11 cellular contexts compared by ENCODE assay signal in the genomic region with DNA sequence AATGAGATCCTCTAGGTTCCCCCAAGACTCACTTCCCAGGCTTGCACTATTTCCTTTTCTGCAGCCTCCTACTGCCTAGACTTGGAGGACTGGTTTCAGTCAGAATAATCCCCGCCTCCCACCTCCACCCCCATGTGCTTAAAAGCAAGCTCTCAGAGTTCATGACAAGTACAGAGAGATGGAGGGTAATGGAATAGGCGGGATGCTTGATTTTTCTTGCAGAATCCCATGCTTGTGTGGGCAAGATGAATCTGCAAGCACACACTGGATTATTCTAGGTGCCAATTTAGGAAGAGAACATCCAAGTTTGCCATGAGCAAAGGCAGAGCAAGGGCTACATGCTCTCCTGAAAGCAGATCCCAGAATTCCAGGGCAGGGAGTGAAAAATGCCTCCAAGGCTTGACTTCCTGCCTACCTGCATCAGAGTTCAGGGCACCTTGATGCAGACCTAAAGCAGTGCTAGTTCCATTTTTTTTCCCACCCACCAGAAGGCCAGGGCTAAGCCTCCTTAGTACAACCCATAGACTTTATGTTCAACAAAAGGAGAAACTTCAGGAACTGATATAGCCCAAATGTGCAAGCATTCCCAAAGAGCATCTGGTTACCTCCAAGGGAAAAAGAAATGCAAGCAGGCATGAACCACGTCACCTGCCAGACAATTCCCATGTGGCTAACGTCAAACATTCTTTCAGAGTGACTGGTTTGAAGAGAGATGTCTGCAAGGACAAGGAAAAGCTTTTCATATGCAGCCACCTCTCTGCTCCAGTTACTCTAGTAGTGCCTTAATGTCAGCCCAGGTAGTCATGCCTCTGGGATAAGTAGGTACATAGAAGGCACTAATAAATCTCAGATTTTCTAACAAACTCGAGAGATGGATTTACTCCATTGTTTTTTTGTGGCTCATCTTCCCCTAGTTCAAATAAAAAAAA.
A peak's percentile ranks its signal among the peaks of the same experiment; 100 is the strongest.
DNase-seq lines count a peak whose midpoint lies in the region; ATAC-seq and TF ChIP-seq lines count a peak whose summit lies in the region.
"Had no signal": no experiment of that assay in that cellular context is flagged by ENCODE, and none has a peak within 500 bp of the region (broad histone marks: within the 10 kb centered on the region; RNA-seq: fewer than 3 reads in every experiment).

No MANE protein-coding gene starts in this region.

- DNase-seq in AG10803 (ENCODE audit: low read depth): peak; percentile 80
- peak; percentile 65 for DNase-seq in HPDE6-E6E7 (ENCODE audit: extremely low spot score)
- DNase-seq in astrocyte of the spinal cord (ENCODE audit: low read depth, low spot score): peak; percentile 67
- peak; percentile 94 for DNase-seq in kidney tubule cell (ENCODE audit: low spot score)
- DNase-seq in activated naive CD4-positive, alpha-beta T cell (lab: John Stamatoyannopoulos, UW): no peak
- no peak for DNase-seq in midbrain (lab: John Stamatoyannopoulos, UW)
- DNase-seq: stomach had no signal

- H3K4me3 ChIP-seq in AG10803 (ENCODE audit: low read length): no peak overlapping the region
- no peak overlapping the region for H3K4me3 ChIP-seq in astrocyte of the spinal cord (ENCODE audit: low read depth, low read length)
- H3K4me3 ChIP-seq: BLaER1, lung, stomach had no signal

- in situ Hi-C loops in astrocyte of the spinal cord (cut with HindIII; ENCODE audit: low sequenced_read_pairs): no loop called here

- TF ChIP-seq CTCF in AG10803 (conservative IDR thresholded peaks at IDR 0.05; ENCODE audit: low read length) (no peak), astrocyte of the spinal cord (IDR thresholded peaks at IDR 0.05; ENCODE audit: low read depth, low read length) (no peak)

- ATAC-seq in HG02970 (IDR thresholded peaks at IDR 0.05; ENCODE audit: low FRiP score, unreplicated experiment): no peak
- ATAC-seq in HG03378 (IDR thresholded peaks at IDR 0.05; ENCODE audit: unreplicated experiment): no peak

Comparison
In these comparisons a context has a peak if more than half of its experiments do, and no peak if none do; other contexts are left out.
1. DNase-seq: peak in AG10803 (single experiment), HPDE6-E6E7 (single experiment), astrocyte of the spinal cord (single experiment) and kidney tubule cell (single experiment); none in activated naive CD4-positive, alpha-beta T cell (0 of 4) and midbrain (single experiment).